Comparison of ENCODE assay signal across 11 cellular contexts in genomic region chr5:10460252-10460906, GRCh38. TPM values are rescaled to one million over a fixed set of nuclear protein-coding genes. Genes with fewer than 3 reads are reported as not detected.
A peak's percentile ranks its signal among the peaks of the same experiment; 100 is the strongest.
DNase-seq lines count a peak whose midpoint lies in the region; ATAC-seq and TF ChIP-seq lines count a peak whose summit lies in the region.
"Had no signal": no experiment of that assay in that cellular context is flagged by ENCODE, and none has a peak within 500 bp of the region (broad histone marks: within the 10 kb centered on the region; RNA-seq: fewer than 3 reads in every experiment).

No MANE protein-coding gene starts in this region.

- TF ChIP-seq POLR2A in transverse colon (IDR thresholded peaks at IDR 0.05) = no peak

- ATAC-seq in HG02571 (IDR thresholded peaks at IDR 0.05; ENCODE audit: unreplicated experiment) = no peak
- no peak for ATAC-seq in GM18511 (IDR thresholded peaks at IDR 0.05; ENCODE audit: unreplicated experiment)

- 37 to 40% methylated on average over 2 to 13 of the region's 13 CpGs for WGBS in transverse colon (ENCODE audit: low coverage in 1 of 2), 2 donors

- no peak for TF ChIP-seq CTCF in transverse colon (IDR thresholded peaks at IDR 0.05)

- H3K27me3 ChIP-seq in transverse colon = no peaks in the 10 kb centered on the region

- peaks cover 0 to 6% (median 0%) of the 10 kb centered on the region in 4 donors for H3K4me1 ChIP-seq in transverse colon

- H3K36me3 ChIP-seq in transverse colon = no peaks in the 10 kb centered on the region

- TF ChIP-seq EP300 in transverse colon (IDR thresholded peaks at IDR 0.05; ENCODE audit: low read depth) = no peak

- no peak overlapping the region for H3K27ac ChIP-seq in transverse colon

- no peaks in the 10 kb centered on the region for H3K9me3 ChIP-seq in transverse colon

- H3K4me3 ChIP-seq in transverse colon = no peak overlapping the region

- DNase-seq in NCI-H2029 (lab: John Stamatoyannopoulos, UW) (peak; percentile 12), NCI-H2029 treated with DMSO at 0.1 percent for 48 hours (lab: John Stamatoyannopoulos, UW) (no peak), dermis blood vessel endothelial cell (peak; percentile 62), medulla oblongata (ENCODE audit: extremely low spot score) (peak; percentile 61), transverse colon (peak; percentile 49), RKO (ENCODE audit: low spot score) (no peak)
- DNase-seq: KG1, NCI-H510A treated with DMSO at 0.1 percent for 48 hours had no signal

- intact Hi-C loops in transverse colon (cut with DNase I; ENCODE audit: low total_unique reads) = no loop called here

- in situ Hi-C loops in transverse colon (cut with MboI; ENCODE audit: low pct_ligation_motif_present in 1 of 4, low pct_unique_long_range_greater_than_20kb in 1 of 4, low sequenced_read_pairs in 3 of 4) = no loop called here

RNA-seq across cellular contexts. Expression of gene ROPN1L, which starts 18.7 kb away (rescaled TPM):
- total RNA-seq in dermis blood vessel endothelial cell = 0.68 and 2.9 TPM in 2 replicates
- 1 to 10 TPM in 1 of 4 donors, under 1 TPM in 1, not detected in 2; 0.32 to 2.6 TPM for total RNA-seq in transverse colon
- total RNA-seq: bronchial epithelial cell had no signal

Comparison
In these comparisons a context has a peak if more than half of its experiments do, and no peak if none do; other contexts are left out.
1. DNase-seq: peak in NCI-H2029 (single experiment), dermis blood vessel endothelial cell (single experiment), medulla oblongata (single experiment) and transverse colon (single experiment); none in NCI-H2029 treated with DMSO at 0.1 percent for 48 hours (single experiment) and RKO (single experiment).